In the genomic region with DNA sequence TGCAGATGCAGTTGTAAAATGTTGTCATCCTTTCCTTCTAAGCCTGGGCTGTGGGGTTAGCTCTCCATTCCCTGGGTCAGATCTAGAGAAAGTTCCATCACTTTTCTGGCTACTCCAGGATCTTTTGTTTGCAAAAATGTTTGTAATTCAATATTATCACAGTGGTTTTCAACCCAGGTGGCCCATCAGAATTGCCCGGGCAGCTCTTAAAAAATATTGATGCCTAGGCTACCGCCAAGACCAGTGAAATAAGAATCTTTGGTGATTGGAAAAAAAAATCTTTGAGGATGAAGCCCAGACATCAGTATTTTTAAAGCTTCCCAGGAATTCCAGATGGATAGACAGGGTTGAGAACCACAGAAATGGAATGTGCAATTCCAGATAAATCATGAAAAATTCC, we compare ENCODE assay signal across 9 cellular contexts.
"Had no signal": no experiment of that assay in that cellular context is flagged by ENCODE, and none has a peak within 500 bp of the region (broad histone marks: within the 10 kb centered on the region; RNA-seq: fewer than 3 reads in every experiment).

No MANE protein-coding gene starts in this region.

- DNase-seq: H9, HCEC 1CT, IMR-90, KG1 had no signal

- H3K4me3 ChIP-seq: GM23338, K562 had no signal

- H3K4me3 Mint-ChIP-seq: GM23338, H9 had no signal

- H3K27ac Mint-ChIP-seq: GM23338, H9 had no signal

- FAIRE-seq: H1, H54, HTR-8/SVneo, K562 had no signal

- H3K4me2 ChIP-seq: GM23338 had no signal

- ATAC-seq: GM23338, K562 had no signal

- H2AFZ ChIP-seq: GM23338 had no signal
